29 cellular contexts compared by ENCODE assay signal in genomic region chr4:26451597-26451996, GRCh38. TPM values are rescaled to one million over a fixed set of nuclear protein-coding genes. Genes with fewer than 3 reads are reported as not detected.
"Had no signal": no experiment of that assay in that cellular context is flagged by ENCODE, and none has a peak within 500 bp of the region (broad histone marks: within the 10 kb centered on the region; RNA-seq: fewer than 3 reads in every experiment).

No MANE protein-coding gene starts in this region.

- H3K9me3 ChIP-seq: ovary, transverse colon, vagina had no signal

- FAIRE-seq: kidney had no signal

- H3K4me1 ChIP-seq: foreskin keratinocyte, gastroesophageal sphincter, heart left ventricle, suprapubic skin, vagina had no signal

- DNase-seq: dorsolateral prefrontal cortex; effector CD4-positive, alpha-beta T cell; foreskin keratinocyte; heart left ventricle; kidney; natural killer cell; occipital lobe; ovary; stimulated activated CD4-positive, alpha-beta T cell treated with anti-CD3 and anti-CD28 coated beads, Interleukin-12 subunit alpha, Interleukin-12 subunit beta, amount 100 ng/mL, for 4 hours; stimulated activated CD4-positive, alpha-beta T cell treated with anti-CD3 and anti-CD28 coated beads, Interleukin-1b, Interleukin-23, amount 100 ng/mL, for 48 hours; stimulated activated CD4-positive, alpha-beta T cell treated with anti-CD3 and anti-CD28 coated beads, Interleukin-4, amount 100 ng/mL, for 1 hour; stimulated activated CD8-positive, alpha-beta memory T cell treated with anti-CD3 and anti-CD28 coated beads, Interleukin-4, amount 100 ng/mL, for 48 hours; stimulated activated naive CD4-positive, alpha-beta T cell; stimulated activated naive CD8-positive, alpha-beta T cell treated with anti-CD3 and anti-CD28 coated beads, Interleukin-15, amount 100 ng/mL, for 72 hours; transverse colon had no signal

- H3K4me3 ChIP-seq: dorsolateral prefrontal cortex, gastroesophageal sphincter, heart left ventricle, hepatocyte, lung, ovary, smooth muscle cell, suprapubic skin, transverse colon, vagina had no signal

- H3K36me3 ChIP-seq: gastroesophageal sphincter, heart left ventricle, ovary, suprapubic skin, transverse colon, vagina had no signal

- ATAC-seq: gastroesophageal sphincter; heart left ventricle; left lobe of liver; natural killer cell; sciatic nerve; stimulated activated naive CD8-positive, alpha-beta T cell treated with anti-CD3 and anti-CD28 coated beads, Interleukin-15, amount 100 ng/mL, for 72 hours had no signal

- H3K79me2 ChIP-seq: hepatocyte had no signal

- H3K27me3 ChIP-seq: dorsolateral prefrontal cortex, gastroesophageal sphincter, heart left ventricle, hepatocyte, ovary, suprapubic skin, transverse colon, vagina had no signal

- H3K27ac ChIP-seq: dorsolateral prefrontal cortex, foreskin keratinocyte, gastroesophageal sphincter, heart left ventricle, suprapubic skin, vagina had no signal

- H3K4me2 ChIP-seq: smooth muscle cell had no signal

RNA-seq across cellular contexts. Expression of gene CCKAR, which starts 38.7 kb away (rescaled TPM):
- total RNA-seq: foreskin keratinocyte, kidney, left lobe of liver, liver, mononuclear cell, natural killer cell, occipital lobe, posterior vena cava, sciatic nerve, suprapubic skin, ureter had no signal
- polyA plus RNA-seq: esophagus, foreskin keratinocyte, heart left ventricle, hepatocyte, liver, lung, neural cell, ovary had no signal
